ENCODE assay signal across 27 cellular contexts in the genomic region with DNA sequence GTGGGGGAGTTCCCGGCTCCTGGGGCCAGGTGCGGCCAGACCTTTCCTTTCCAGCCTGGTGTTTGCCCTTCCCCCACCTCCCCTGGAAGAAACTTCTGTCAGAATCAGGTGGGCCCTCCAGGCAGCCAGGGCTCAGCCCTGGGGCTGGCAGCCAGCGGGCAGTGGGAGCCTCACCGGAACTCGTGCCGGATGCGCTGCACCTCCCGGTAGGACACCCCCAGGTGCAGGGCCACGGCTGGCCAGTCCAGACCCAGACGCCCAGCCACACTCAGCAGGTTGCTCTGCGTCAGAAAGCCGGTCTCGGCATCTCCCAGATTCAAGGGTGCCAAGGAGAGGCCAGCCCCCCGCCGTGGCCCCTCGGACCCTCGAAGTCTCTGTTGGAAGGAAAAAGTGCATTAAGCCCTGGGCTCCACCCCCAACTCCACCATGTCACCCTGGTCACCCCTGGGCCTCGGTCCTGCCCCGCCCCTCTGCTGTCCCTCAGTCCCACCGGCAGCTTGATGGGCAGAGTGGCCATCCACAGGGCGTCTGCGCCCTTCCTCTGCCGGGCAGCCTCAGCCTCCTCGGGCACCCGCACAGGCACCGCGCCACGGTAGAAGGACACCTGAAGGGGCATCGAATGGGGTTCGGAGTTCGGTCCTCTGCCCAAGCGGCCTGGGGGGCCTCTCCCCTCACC. TPM values are rescaled to one million over a fixed set of nuclear protein-coding genes. Genes with fewer than 3 reads are reported as not detected.
"Had no signal": no experiment of that assay in that cellular context is flagged by ENCODE, and none has a peak within 500 bp of the region (broad histone marks: within the 10 kb centered on the region; RNA-seq: fewer than 3 reads in every experiment).

No MANE protein-coding gene starts in this region.

- H3K27me3 Mint-ChIP-seq: activated naive CD8-positive, alpha-beta T cell treated with anti-CD3 and anti-CD28 coated beads, Interleukin-2, amount 10 ng/mL, durations not matched to agents 7 days and 5 days; memory B cell; naive B cell; T-helper 17 cell had no signal

- H3K4me2 ChIP-seq: neural progenitor cell had no signal

- H3K27ac ChIP-seq: coronary artery, esophagus muscularis mucosa, left ventricle myocardium inferior, neural progenitor cell, thoracic aorta, upper lobe of left lung had no signal

- H3K4me3 Mint-ChIP-seq: activated naive CD8-positive, alpha-beta T cell treated with anti-CD3 and anti-CD28 coated beads, Interleukin-2, amount 10 ng/mL, durations not matched to agents 7 days and 5 days; memory B cell; T-helper 17 cell had no signal

- H3K9me3 ChIP-seq: esophagus muscularis mucosa, left ventricle myocardium inferior, thoracic aorta, upper lobe of left lung had no signal

- DNase-seq: activated CD4-positive, alpha-beta T cell treated with anti-CD3 and anti-CD28 coated beads for 4 hours; activated CD4-positive, alpha-beta T cell treated with anti-CD3 and anti-CD28 coated beads, Interleukin-2, amount 50 U/mL, for 48 hours; activated CD4-positive, CD25-positive, alpha-beta regulatory T cell; activated CD8-positive, alpha-beta memory T cell treated with anti-CD3 and anti-CD28 coated beads, Interleukin-2, amount 50 U/mL, for 48 hours; activated naive CD4-positive, alpha-beta T cell treated with Interleukin-2 at 50 U/mL for 16 hours; activated naive CD8-positive, alpha-beta T cell treated with anti-CD3 and anti-CD28 coated beads, Interleukin-2, amount 10 ng/mL, durations not matched to agents 7 days and 5 days; activated T-cell treated with anti-CD3 and anti-CD28 coated beads, Interleukin-2, amount 50 U/mL, for 4 hours; amniotic stem cell; cerebellar nuclear complex; hippocampal formation; kidney glomerular epithelial cell; left ventricle myocardium inferior; naive B cell; retina; stimulated activated CD4-positive, alpha-beta T cell treated with anti-CD3 and anti-CD28 coated beads, Interleukin-4, amount 100 ng/mL, for 1 hour; stimulated activated naive CD4-positive, alpha-beta T cell treated with Interleukin-2 at 50 U/mL for 16 hours; T-helper 17 cell had no signal

- H3K9me3 Mint-ChIP-seq: activated naive CD8-positive, alpha-beta T cell treated with anti-CD3 and anti-CD28 coated beads, Interleukin-2, amount 10 ng/mL, durations not matched to agents 7 days and 5 days; activated T-cell treated with anti-CD3 and anti-CD28 coated beads, Interleukin-2, amount 50 U/mL, for 4 hours; activated T-helper 2 cell treated with anti-CD3 and anti-CD28 coated beads, Interferon-gamma antibody, Interleukin-2, Interleukin-4, amounts not matched to agents 10 μg/mL and 5 μg/mL and 100 μg/mL, durations not matched to agents 14 hours and 24 hours and 36 hours; memory B cell; naive B cell; neural progenitor cell had no signal

- ATAC-seq: activated T-cell treated with anti-CD3 and anti-CD28 coated beads, Interleukin-2, amount 50 U/mL, for 4 hours; T-helper 17 cell had no signal

- H3K27ac Mint-ChIP-seq: activated T-helper 2 cell treated with anti-CD3 and anti-CD28 coated beads, Interferon-gamma antibody, Interleukin-2, Interleukin-4, amounts not matched to agents 10 μg/mL and 5 μg/mL and 100 μg/mL, durations not matched to agents 14 hours and 24 hours and 36 hours; memory B cell; naive B cell; neural progenitor cell; T-helper 17 cell had no signal

- H3K9ac ChIP-seq: neural progenitor cell had no signal

- H3K27me3 ChIP-seq: esophagus muscularis mucosa, neural progenitor cell, upper lobe of left lung had no signal

- H3K4me3 ChIP-seq: coronary artery, esophagus muscularis mucosa, left ventricle myocardium inferior, neural progenitor cell, thoracic aorta, upper lobe of left lung had no signal

- H3K36me3 Mint-ChIP-seq: naive B cell, neural progenitor cell had no signal

- H2AFZ ChIP-seq: neural progenitor cell had no signal

- H3K36me3 ChIP-seq: neural progenitor cell had no signal

RNA-seq across cellular contexts. Expression of a gene that starts 9.9 kb away (rescaled TPM):
- total RNA-seq: bronchial epithelial cell, left ventricle myocardium inferior, osteoblast, posterior vena cava, thoracic aorta, upper lobe of left lung had no signal
